In genomic region chr13:112443191-112444000, GRCh38 we compare ENCODE assay signal across 11 cellular contexts.
DNase-seq lines count a peak whose midpoint lies in the region; ATAC-seq and TF ChIP-seq lines count a peak whose summit lies in the region.
"Had no signal": no experiment of that assay in that cellular context is flagged by ENCODE, and none has a peak within 500 bp of the region (broad histone marks: within the 10 kb centered on the region; RNA-seq: fewer than 3 reads in every experiment).

No MANE protein-coding gene starts in this region.

- no peak overlapping the region for H3K27ac Mint-ChIP-seq in Calu3 (ENCODE audit: unreplicated experiment)
- H3K27ac Mint-ChIP-seq in activated naive CD8-positive, alpha-beta T cell treated with anti-CD3 and anti-CD28 coated beads, Interleukin-2, amount 50 U/mL, for 24 hours, result no peak overlapping the region
- no peak overlapping the region for H3K27ac Mint-ChIP-seq in activated T-helper 1 cell treated with anti-CD3 and anti-CD28 coated beads, Interleukin-12 subunit alpha, Interleukin-12 subunit beta, Interleukin-2, Interleukin-4 antibody, amounts not matched to agents 30 ng/mL and 10 ng/mL and 1 ng/mL, durations not matched to agents 14 hours and 24 hours and 36 hours
- H3K27ac Mint-ChIP-seq: T-helper 2 cell treated with Interferon-gamma antibody and Interleukin-4, amounts not matched to agents 5 μg/mL and 100 μg/mL, for 36 hours had no signal

- H3K27me3 Mint-ChIP-seq in Calu3 (ENCODE audit: unreplicated experiment), result peaks cover 34% of the 10 kb centered on the region
- peaks cover 26% of the 10 kb centered on the region for H3K27me3 Mint-ChIP-seq in activated naive CD8-positive, alpha-beta T cell treated with anti-CD3 and anti-CD28 coated beads, Interleukin-2, amount 50 U/mL, for 24 hours
- peaks cover 3% of the 10 kb centered on the region for H3K27me3 Mint-ChIP-seq in activated T-helper 1 cell treated with anti-CD3 and anti-CD28 coated beads, Interleukin-12 subunit alpha, Interleukin-12 subunit beta, Interleukin-2, Interleukin-4 antibody, amounts not matched to agents 30 ng/mL and 10 ng/mL and 1 ng/mL, durations not matched to agents 14 hours and 24 hours and 36 hours (ENCODE audit: insufficient read depth)

- TF ChIP-seq CTCF in Calu3 (IDR thresholded peaks at IDR 0.05; ENCODE audit: unreplicated experiment) (no peak), GM20000 (IDR thresholded peaks at IDR 0.05; ENCODE audit: extremely low read depth, missing control alignments) (peak; percentile 51)

- no peak for ATAC-seq in activated naive CD8-positive, alpha-beta T cell treated with anti-CD3 and anti-CD28 coated beads, Interleukin-2, amount 50 U/mL, for 24 hours
- ATAC-seq in left lobe of liver (peak; percentile 53), HG02798 (IDR thresholded peaks at IDR 0.05; ENCODE audit: poor library complexity, unreplicated experiment) (no peak)

- peaks cover 1% of the 10 kb centered on the region for H3K9me3 Mint-ChIP-seq in Calu3 (ENCODE audit: low read depth, unreplicated experiment)
- H3K9me3 Mint-ChIP-seq in activated naive CD8-positive, alpha-beta T cell treated with anti-CD3 and anti-CD28 coated beads, Interleukin-2, amount 50 U/mL, for 24 hours, result peaks cover 5% of the 10 kb centered on the region
- peaks cover 5% of the 10 kb centered on the region for H3K9me3 Mint-ChIP-seq in activated T-helper 1 cell treated with anti-CD3 and anti-CD28 coated beads, Interleukin-12 subunit alpha, Interleukin-12 subunit beta, Interleukin-2, Interleukin-4 antibody, amounts not matched to agents 30 ng/mL and 10 ng/mL and 1 ng/mL, durations not matched to agents 14 hours and 24 hours and 36 hours

- H3K4me1 Mint-ChIP-seq in Calu3 (ENCODE audit: low read depth, unreplicated experiment), result no peaks in the 10 kb centered on the region
- no peaks in the 10 kb centered on the region for H3K4me1 Mint-ChIP-seq in activated naive CD8-positive, alpha-beta T cell treated with anti-CD3 and anti-CD28 coated beads, Interleukin-2, amount 50 U/mL, for 24 hours
- no peaks in the 10 kb centered on the region for H3K4me1 Mint-ChIP-seq in activated T-helper 1 cell treated with anti-CD3 and anti-CD28 coated beads, Interleukin-12 subunit alpha, Interleukin-12 subunit beta, Interleukin-2, Interleukin-4 antibody, amounts not matched to agents 30 ng/mL and 10 ng/mL and 1 ng/mL, durations not matched to agents 14 hours and 24 hours and 36 hours (ENCODE audit: low read depth)

- no TSS peak for BruUV-seq in Calu3 (replicated peaks; lab: Mats Ljungman, UMichigan)

- no peaks in the 10 kb centered on the region for H3K36me3 Mint-ChIP-seq in Calu3 (ENCODE audit: insufficient read depth, unreplicated experiment)
- no peaks in the 10 kb centered on the region for H3K36me3 Mint-ChIP-seq in activated naive CD8-positive, alpha-beta T cell treated with anti-CD3 and anti-CD28 coated beads, Interleukin-2, amount 50 U/mL, for 24 hours (ENCODE audit: low read depth)
- no peaks in the 10 kb centered on the region for H3K36me3 Mint-ChIP-seq in activated T-helper 1 cell treated with anti-CD3 and anti-CD28 coated beads, Interleukin-12 subunit alpha, Interleukin-12 subunit beta, Interleukin-2, Interleukin-4 antibody, amounts not matched to agents 30 ng/mL and 10 ng/mL and 1 ng/mL, durations not matched to agents 14 hours and 24 hours and 36 hours (ENCODE audit: low read depth)

- DNase-seq in Calu3 (peak; percentile 5), GM20000 (ENCODE audit: low spot score) (no peak), left lobe of liver (ENCODE audit: low spot score) (no peak), cerebellar cortex (ENCODE audit: low spot score) (no peak), NCI-H2107 treated with DMSO at 0.1 percent for 48 hours (lab: John Stamatoyannopoulos, UW; ENCODE audit: unreplicated experiment) (no peak)
- DNase-seq in activated naive CD8-positive, alpha-beta T cell treated with anti-CD3 and anti-CD28 coated beads, Interleukin-2, amount 50 U/mL, for 24 hours, result peak; percentile 13
- no peak for DNase-seq in activated T-helper 1 cell treated with anti-CD3 and anti-CD28 coated beads, Interleukin-12 subunit alpha, Interleukin-12 subunit beta, Interleukin-2, Interleukin-4 antibody, amounts not matched to agents 30 ng/mL and 10 ng/mL and 1 ng/mL, durations not matched to agents 14 hours and 24 hours and 36 hours (ENCODE audit: low spot score)
- DNase-seq: naive B cell had no signal

- CTCF ChIA-PET in Calu3 (lab: Charles Lee), result interaction anchor here (0.7 kb wide), 1 partner anchor 968 kb away, joined by 3 read pairs; no protein-coding TSS in a partner anchor

- H3K4me3 Mint-ChIP-seq in Calu3 (ENCODE audit: low read depth, unreplicated experiment), result no peak overlapping the region
- no peak overlapping the region for H3K4me3 Mint-ChIP-seq in activated naive CD8-positive, alpha-beta T cell treated with anti-CD3 and anti-CD28 coated beads, Interleukin-2, amount 50 U/mL, for 24 hours
- no peak overlapping the region for H3K4me3 Mint-ChIP-seq in activated T-helper 1 cell treated with anti-CD3 and anti-CD28 coated beads, Interleukin-12 subunit alpha, Interleukin-12 subunit beta, Interleukin-2, Interleukin-4 antibody, amounts not matched to agents 30 ng/mL and 10 ng/mL and 1 ng/mL, durations not matched to agents 14 hours and 24 hours and 36 hours
- H3K4me3 Mint-ChIP-seq: central memory CD8-positive, alpha-beta T cell; naive B cell; T-helper 2 cell treated with Interferon-gamma antibody and Interleukin-4, amounts not matched to agents 5 μg/mL and 100 μg/mL, for 36 hours had no signal

- intact Hi-C loops in Calu3 (cut with micrococcal nuclease; ENCODE audit: unreplicated experiment), result no loop called here
- intact Hi-C loops in activated T-helper 1 cell treated with anti-CD3 and anti-CD28 coated beads, Interleukin-12 subunit alpha, Interleukin-12 subunit beta, Interleukin-2, Interleukin-4 antibody, amounts not matched to agents 30 ng/mL and 10 ng/mL and 1 ng/mL, durations not matched to agents 14 hours and 24 hours and 36 hours (cut with micrococcal nuclease), result loop anchor here (1.0 to 10.0 kb wide), 3 partner anchors 163 to 1986 kb away; no protein-coding TSS in a partner anchor

Comparison
In these comparisons a context has a peak if more than half of its experiments do, and no peak if none do; other contexts are left out.
1. DNase-seq: peak in Calu3 (single experiment) and activated naive CD8-positive, alpha-beta T cell treated with anti-CD3 and anti-CD28 coated beads, Interleukin-2, amount 50 U/mL, for 24 hours (single experiment); none in GM20000 (single experiment), left lobe of liver (single experiment), activated T-helper 1 cell treated with anti-CD3 and anti-CD28 coated beads, Interleukin-12 subunit alpha, Interleukin-12 subunit beta, Interleukin-2, Interleukin-4 antibody, amounts not matched to agents 30 ng/mL and 10 ng/mL and 1 ng/mL, durations not matched to agents 14 hours and 24 hours and 36 hours (single experiment), cerebellar cortex (single experiment) and NCI-H2107 treated with DMSO at 0.1 percent for 48 hours (single experiment).